ENCODE assay signal across 21 cellular contexts in the genomic region with DNA sequence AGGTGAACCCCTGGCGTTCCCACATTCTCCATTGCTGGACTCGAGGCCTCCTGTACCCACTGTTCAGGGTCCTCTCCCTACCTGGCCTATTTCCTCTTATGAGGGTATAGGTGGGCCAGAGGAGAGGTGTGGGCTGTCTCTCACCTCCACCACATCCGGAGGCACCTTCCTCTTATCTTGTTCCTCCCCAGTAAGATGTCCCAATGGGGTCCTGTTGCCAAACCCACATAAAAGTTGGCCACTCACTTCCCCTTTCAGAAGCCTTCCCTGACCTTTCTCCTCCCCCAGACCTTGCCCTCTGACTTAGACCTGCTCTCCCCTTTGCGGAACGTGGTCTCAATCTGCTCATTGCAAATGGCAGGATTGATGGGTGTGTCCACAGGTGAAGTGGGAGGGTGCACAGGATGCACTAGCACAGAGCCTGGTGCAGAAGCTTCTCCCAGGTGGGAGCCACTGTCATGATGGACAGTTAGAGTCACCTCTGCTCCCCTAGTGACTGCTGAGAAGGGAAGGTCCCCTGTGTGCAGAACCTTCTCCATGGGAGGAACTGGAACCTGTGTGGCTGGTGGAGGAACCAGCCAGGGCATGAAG. TPM values are rescaled to one million over a fixed set of nuclear protein-coding genes. Genes with fewer than 3 reads are reported as not detected.
DNase-seq lines count a peak whose midpoint lies in the region; ATAC-seq and TF ChIP-seq lines count a peak whose summit lies in the region.
"Had no signal": no experiment of that assay in that cellular context is flagged by ENCODE, and none has a peak within 500 bp of the region (broad histone marks: within the 10 kb centered on the region; RNA-seq: fewer than 3 reads in every experiment).

No MANE protein-coding gene starts in this region.

- in situ Hi-C loops in mammary epithelial cell (cut with MboI; ENCODE audit: low sequenced_read_pairs in 2 of 2): loop anchor here in 1 of 2 donors (25.0 kb wide), 2 partner anchors 395 to 545 kb away; partner anchors contain the start of genes AP1M1 and FAM32A

- no TSS peak for BruUV-seq in mammary epithelial cell (replicated peaks; lab: Mats Ljungman, UMichigan)

- CTCF ChIA-PET in mammary epithelial cell (lab: Charles Lee; ENCODE audit: low non-redundant PET): no interaction called here

- peaks cover 13% of the 10 kb centered on the region for H3K9me3 Mint-ChIP-seq in stimulated activated memory B cell treated with anti-CD40 and anti-IgM and Interleukin-4, amounts not matched to agents 10 μg/mL and 1 μg/mL and 100 μg/mL, for 72 hours
- H3K9me3 Mint-ChIP-seq: activated B cell treated with CpG ODN at 0.5 μM for 24 hours; central memory CD8-positive, alpha-beta T cell had no signal

- DNase-seq in GM12865 (ENCODE audit: low read depth) (peak; percentile 7), NOMO-1 (lab: John Stamatoyannopoulos, UW; ENCODE audit: unreplicated experiment in 2 of 2) (peak; percentile 74 to 90), mammary epithelial cell (no peak), mesenteric fat pad (ENCODE audit: low spot score) (no peak)
- DNase-seq in activated CD8-positive, alpha-beta memory T cell treated with anti-CD3 and anti-CD28 coated beads, Interleukin-2, amount 50 U/mL, for 4 hours: no peak
- DNase-seq: activated B cell treated with CpG ODN at 0.5 μM for 24 hours, activated gamma-delta T cell, amygdala, GM23248, IMR-90, NCI-H1048, NCI-H2107, NCI-H526 treated with DMSO at 0.1 percent for 48 hours, testis had no signal

- no peak overlapping the region for H3K9ac ChIP-seq in mammary epithelial cell (ENCODE audit: insufficient read depth, low read length)
- H3K9ac ChIP-seq: GM23248 had no signal

- dilution Hi-C loops in mammary epithelial cell (cut with HindIII; ENCODE audit: low sequenced_read_pairs): loop anchor here (5.0 kb wide), 2 partner anchors 45 to 210 kb away; no protein-coding TSS in a partner anchor

- peaks cover 30% of the 10 kb centered on the region for H3K4me1 Mint-ChIP-seq in stimulated activated memory B cell treated with anti-CD40 and anti-IgM and Interleukin-4, amounts not matched to agents 10 μg/mL and 1 μg/mL and 100 μg/mL, for 72 hours

- WGBS in esophagus, 2 donors: 76 to 77% methylated on average over 5 of the region's 5 CpGs
- WGBS in mammary epithelial cell (ENCODE audit: low coverage, missing lambda C conversion rate): 82% methylated on average over 5 of the region's 5 CpGs

- peaks cover 0 to 2% of the 10 kb centered on the region in 2 donors for H3K36me3 ChIP-seq in esophagus (ENCODE audit: control insufficient read depth in 2 of 2, insufficient read depth in 2 of 2, low read length in 1 of 2)
- H3K36me3 ChIP-seq in mammary epithelial cell (ENCODE audit: insufficient read depth, low read length): no peaks in the 10 kb centered on the region

- H3K27me3 Mint-ChIP-seq in stimulated activated memory B cell treated with anti-CD40 and anti-IgM and Interleukin-4, amounts not matched to agents 10 μg/mL and 1 μg/mL and 100 μg/mL, for 72 hours: peaks cover 26% of the 10 kb centered on the region

- H3K27ac ChIP-seq in esophagus (ENCODE audit: low read depth in 2 of 2, low read length in 1 of 2): peak overlapping the region; percentile 90 to 97
- no peak overlapping the region for H3K27ac ChIP-seq in mammary epithelial cell (ENCODE audit: insufficient read depth, low read depth, low read length)
- H3K27ac ChIP-seq: GM23248, hepatocyte, testis had no signal

- no peaks in the 10 kb centered on the region for H3K27me3 ChIP-seq in esophagus (ENCODE audit: control insufficient read depth in 1 of 2, insufficient read depth in 2 of 2, low read length in 2 of 2)
- H3K27me3 ChIP-seq in mammary epithelial cell (ENCODE audit: insufficient read depth, low read length): no peaks in the 10 kb centered on the region
- H3K27me3 ChIP-seq: hepatocyte, testis had no signal

- TF ChIP-seq CTCF in GM12865 (IDR thresholded peaks at IDR 0.05; ENCODE audit: insufficient read depth, low read depth, low read length, missing control alignments) (no peak), mammary epithelial cell (conservative IDR thresholded peaks at IDR 0.05 in 1 of 2, IDR thresholded peaks at IDR 0.05 in 1 of 2; ENCODE audit: extremely low read depth in 1 of 2, insufficient read depth in 1 of 2, low read depth in 1 of 2, low read length in 2 of 2) (no peak)

- H3K4me1 ChIP-seq in esophagus (ENCODE audit: control insufficient read depth in 2 of 2, insufficient read depth in 2 of 2, low read length in 1 of 2) (peaks cover 8 to 21% of the 10 kb centered on the region in 2 donors), mammary epithelial cell (ENCODE audit: insufficient read depth, low read length) (peaks cover 20% of the 10 kb centered on the region)

- H3K4me3 ChIP-seq in GM12865 (ENCODE audit: low read depth, low read length) (no peak overlapping the region), esophagus (ENCODE audit: low read depth in 1 of 2, low read length in 2 of 2) (peak overlapping the region; percentile 17 to 20), mammary epithelial cell (replicated peaks in 1 of 3; ENCODE audit: insufficient read depth in 1 of 3, low read depth in 2 of 3, low read length in 3 of 3) (no peak overlapping the region)
- H3K4me3 ChIP-seq: GM23248, hepatocyte, testis had no signal

- H3K4me3 Mint-ChIP-seq in stimulated activated memory B cell treated with anti-CD40 and anti-IgM and Interleukin-4, amounts not matched to agents 10 μg/mL and 1 μg/mL and 100 μg/mL, for 72 hours: no peak overlapping the region
- H3K4me3 Mint-ChIP-seq: activated B cell treated with CpG ODN at 0.5 μM for 24 hours; central memory CD8-positive, alpha-beta T cell had no signal

- H3K9me3 ChIP-seq in esophagus (ENCODE audit: control insufficient read depth in 2 of 2, insufficient read depth in 1 of 2, low read depth in 1 of 2, low read length in 1 of 2): no peaks in the 10 kb centered on the region
- no peaks in the 10 kb centered on the region for H3K9me3 ChIP-seq in mammary epithelial cell (replicated peaks; ENCODE audit: insufficient read depth, low read length)
- H3K9me3 ChIP-seq: testis had no signal

- no peaks in the 10 kb centered on the region for H3K36me3 Mint-ChIP-seq in stimulated activated memory B cell treated with anti-CD40 and anti-IgM and Interleukin-4, amounts not matched to agents 10 μg/mL and 1 μg/mL and 100 μg/mL, for 72 hours

- H3K4me2 ChIP-seq in mammary epithelial cell (ENCODE audit: insufficient read depth, low read depth, low read length): no peak overlapping the region
- H3K4me2 ChIP-seq: hepatocyte had no signal

- no peaks in the 10 kb centered on the region for H3K79me2 ChIP-seq in mammary epithelial cell (ENCODE audit: insufficient read depth, low read length)
- H3K79me2 ChIP-seq: hepatocyte had no signal

- intact Hi-C loops in mammary epithelial cell (cut with micrococcal nuclease): no loop called here

- no peak overlapping the region for H2AFZ ChIP-seq in mammary epithelial cell (ENCODE audit: low read depth, low read length)
- H2AFZ ChIP-seq: GM23248, hepatocyte had no signal

- peak; percentile 86 for ATAC-seq in stimulated activated memory B cell treated with anti-CD40 and anti-IgM and Interleukin-4, amounts not matched to agents 10 μg/mL and 1 μg/mL and 100 μg/mL, for 72 hours

- no peak overlapping the region for H3K27ac Mint-ChIP-seq in stimulated activated memory B cell treated with anti-CD40 and anti-IgM and Interleukin-4, amounts not matched to agents 10 μg/mL and 1 μg/mL and 100 μg/mL, for 72 hours
- H3K27ac Mint-ChIP-seq: activated B cell treated with CpG ODN at 0.5 μM for 24 hours had no signal

- no peaks in the 10 kb centered on the region for H4K20me1 ChIP-seq in mammary epithelial cell (ENCODE audit: insufficient read depth, low read length)

RNA-seq across cellular contexts. Expression of gene CYP4F3, which starts 1.3 kb away (rescaled TPM):
- 10 to 100 TPM; 11.6 to 17.1 TPM for polyA plus RNA-seq in esophagus
- under 1 TPM; under 0.01 to 0.54 TPM for total RNA-seq in mammary epithelial cell
- polyA plus RNA-seq in mammary epithelial cell: 0.86 TPM
- polyA minus RNA-seq in mammary epithelial cell: 2.8 TPM
- total RNA-seq in mesenteric fat pad: 1.3 TPM
- total RNA-seq: activated B cell treated with CpG ODN at 0.5 μM for 24 hours, GM23248, IMR-90, kidney epithelial cell, osteoblast had no signal
- polyA plus RNA-seq: BJ, GM23248, IMR-90 had no signal

RNA-seq across cellular contexts. Expression of gene CYP4F8, which starts 27.0 kb away (rescaled TPM):
- polyA plus RNA-seq in esophagus (under 1 TPM; 0.10 to 0.19 TPM), mammary epithelial cell (not detected)
- total RNA-seq in mammary epithelial cell (not detected), mesenteric fat pad (not detected)
- polyA minus RNA-seq in mammary epithelial cell: not detected
- total RNA-seq: activated B cell treated with CpG ODN at 0.5 μM for 24 hours, GM23248, hepatocyte, IMR-90, kidney epithelial cell, osteoblast had no signal
- polyA plus RNA-seq: BJ, GM23248, hepatocyte, IMR-90 had no signal

RNA-seq across cellular contexts. Expression of gene CYP4F12, which starts 30.9 kb away (rescaled TPM):
- polyA plus RNA-seq in esophagus (10 to 100 TPM; 31.6 to 50.0 TPM), mammary epithelial cell (0.26 TPM)
- total RNA-seq in mammary epithelial cell (not detected), mesenteric fat pad (7.5 TPM)
- not detected for polyA minus RNA-seq in mammary epithelial cell
- total RNA-seq: activated B cell treated with CpG ODN at 0.5 μM for 24 hours, GM23248, IMR-90, kidney epithelial cell, osteoblast had no signal
- polyA plus RNA-seq: BJ, GM23248, IMR-90 had no signal

Comparison
In these comparisons a context has a peak if more than half of its experiments do, and no peak if none do; other contexts are left out.
1. DNase-seq: peak in GM12865 (single experiment) and NOMO-1 (2 of 2); none in mammary epithelial cell (single experiment), mesenteric fat pad (single experiment) and activated CD8-positive, alpha-beta memory T cell treated with anti-CD3 and anti-CD28 coated beads, Interleukin-2, amount 50 U/mL, for 4 hours (single experiment).
2. H3K4me3 ChIP-seq: peak in esophagus (2 of 2); none in GM12865 (single experiment) and mammary epithelial cell (0 of 3).